In the genomic region with DNA sequence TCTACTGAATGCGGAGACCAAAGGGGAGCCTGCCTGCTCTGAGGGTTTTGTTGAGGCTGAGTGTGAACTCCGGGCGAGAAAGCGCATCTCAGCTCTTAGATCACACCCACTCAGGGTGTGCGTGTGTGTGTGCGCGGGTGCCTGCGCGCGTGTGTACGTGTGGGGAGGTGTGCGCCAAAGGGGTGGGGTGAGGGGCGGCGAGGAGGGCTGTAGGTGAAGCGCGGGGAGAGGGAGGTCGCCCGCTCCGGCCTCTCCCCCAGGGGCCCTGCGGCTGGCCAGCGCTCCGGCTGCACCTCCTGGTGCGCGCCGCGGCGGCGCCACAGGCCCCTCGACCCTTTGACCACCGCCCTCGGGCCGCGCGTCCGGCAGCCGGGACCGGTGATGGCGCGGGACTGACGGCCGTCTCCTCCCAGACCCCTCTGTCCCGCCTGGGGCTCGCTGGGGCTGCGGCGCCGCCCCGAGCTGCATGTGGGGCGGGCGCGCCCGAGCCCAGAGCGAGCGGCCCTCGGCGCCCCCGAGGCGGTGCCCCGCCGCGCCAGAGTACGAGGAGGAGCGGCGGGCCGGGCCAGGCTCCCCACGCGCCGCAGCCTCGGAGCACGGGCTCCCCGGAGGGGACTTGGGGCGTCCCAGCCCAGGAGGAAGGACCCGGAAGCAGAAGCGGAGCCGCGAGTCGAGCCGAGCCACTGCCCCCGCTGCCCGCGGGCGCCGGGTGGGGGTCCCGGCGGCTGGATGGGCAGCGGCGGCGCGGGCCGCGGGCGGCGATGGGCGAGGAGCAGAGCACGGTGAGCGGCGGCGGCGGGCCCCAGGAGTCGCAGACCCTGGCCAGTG, we compare ENCODE assay signal across 9 cellular contexts. TPM values are rescaled to one million over a fixed set of nuclear protein-coding genes. Genes with fewer than 3 reads are reported as not detected.
DNase-seq lines count a peak whose midpoint lies in the region; ATAC-seq and TF ChIP-seq lines count a peak whose summit lies in the region.
"Had no signal": no experiment of that assay in that cellular context is flagged by ENCODE, and none has a peak within 500 bp of the region (broad histone marks: within the 10 kb centered on the region; RNA-seq: fewer than 3 reads in every experiment).

A gene with protein sequence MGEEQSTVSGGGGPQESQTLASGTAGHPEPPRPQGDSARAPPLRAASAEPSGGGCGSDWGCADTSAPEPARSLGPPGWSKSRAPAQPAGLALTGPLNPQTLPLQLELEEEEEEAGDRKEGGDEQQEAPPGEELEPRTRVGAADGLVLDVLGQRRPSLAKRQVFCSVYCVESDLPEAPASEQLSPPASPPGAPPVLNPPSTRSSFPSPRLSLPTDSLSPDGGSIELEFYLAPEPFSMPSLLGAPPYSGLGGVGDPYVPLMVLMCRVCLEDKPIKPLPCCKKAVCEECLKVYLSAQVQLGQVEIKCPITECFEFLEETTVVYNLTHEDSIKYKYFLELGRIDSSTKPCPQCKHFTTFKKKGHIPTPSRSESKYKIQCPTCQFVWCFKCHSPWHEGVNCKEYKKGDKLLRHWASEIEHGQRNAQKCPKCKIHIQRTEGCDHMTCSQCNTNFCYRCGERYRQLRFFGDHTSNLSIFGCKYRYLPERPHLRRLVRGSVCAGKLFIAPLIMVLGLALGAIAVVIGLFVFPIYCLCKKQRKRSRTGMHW (plus strand): TSS at position 654 of the 828 bp plus-strand sequence. CDS start 108 bp downstream, at position 762.

- H4K20me1 ChIP-seq in fibroblast of lung (ENCODE audit: control insufficient read depth, extremely low read depth, insufficient read depth, low read length), result no peaks in the 10 kb centered on the region

- H3K4me1 ChIP-seq in fibroblast of lung (ENCODE audit: control insufficient read depth, extremely low read depth, insufficient read depth, low read length) (peaks cover 2% of the 10 kb centered on the region), mucosa of rectum (ENCODE audit: control insufficient read depth in 2 of 2, insufficient read depth in 2 of 2, low read length in 2 of 2) (peaks cover 0 to 8% of the 10 kb centered on the region in 2 donors)

- H3K27me3 Mint-ChIP-seq in type B pancreatic cell, result no peaks in the 10 kb centered on the region

- no peaks in the 10 kb centered on the region for H3K9me3 Mint-ChIP-seq in type B pancreatic cell

- ATAC-seq in GM21528 (IDR thresholded peaks at IDR 0.05; ENCODE audit: low FRiP score, unreplicated experiment), result no peak

- H3K9me3 ChIP-seq in fibroblast of lung (ENCODE audit: control insufficient read depth, insufficient read depth, low read depth, low read length) (no peaks in the 10 kb centered on the region), mucosa of rectum (ENCODE audit: control insufficient read depth in 2 of 2, low read length in 2 of 2) (no peaks in the 10 kb centered on the region)

- DNase-seq in NCI-H1417 (lab: John Stamatoyannopoulos, UW) (peak; percentile 7 to 88 (median 78)), NCI-H1417 treated with DMSO at 0.1 percent for 48 hours (lab: John Stamatoyannopoulos, UW) (no peak), KBM-7 (peak; percentile 69), fibroblast of lung (ENCODE audit: low read depth in 2 of 2) (peak; percentile 77 to 80), type B pancreatic cell (ENCODE audit: extremely low spot score, unreplicated experiment) (no peak)
- peak; percentile 20 to 22 for DNase-seq in activated CD4-positive, alpha-beta T cell treated with anti-CD3 and anti-CD28 coated beads, Interleukin-2, amount 50 U/mL, for 48 hours
- DNase-seq: CD4-positive, CD25-positive, alpha-beta regulatory T cell had no signal

- H3K9ac ChIP-seq in fibroblast of lung (ENCODE audit: insufficient read depth, low read length) (peak within 1 kb of the TSS; percentile 82), mucosa of rectum (ENCODE audit: low read depth in 1 of 2, low read length in 2 of 2) (peak within 1 kb of the TSS; percentile 58 to 77)

- peak within 1 kb of the TSS; percentile 95 for H3K27ac Mint-ChIP-seq in type B pancreatic cell
- H3K27ac Mint-ChIP-seq: CD4-positive, CD25-positive, alpha-beta regulatory T cell had no signal

- H3K4me3 ChIP-seq in fibroblast of lung (replicated peaks in 1 of 4; ENCODE audit: control extremely low read depth in 1 of 4, insufficient read depth in 1 of 4, low read depth in 3 of 4, low read length in 4 of 4) (peak within 1 kb of the TSS; percentile 67 to 85 (median 82)), mucosa of rectum (ENCODE audit: low read length in 2 of 2) (peak within 1 kb of the TSS; percentile 74 to 81)

- peaks cover 13% of the 10 kb centered on the region for H3K36me3 Mint-ChIP-seq in type B pancreatic cell
- H3K36me3 Mint-ChIP-seq: CD4-positive, CD25-positive, alpha-beta regulatory T cell had no signal

- H3K27ac ChIP-seq in fibroblast of lung (ENCODE audit: insufficient read depth, low read length), result peak within 1 kb of the TSS; percentile 89
- H3K27ac ChIP-seq in mucosa of rectum (ENCODE audit: low read depth in 2 of 2, low read length in 2 of 2), result peak within 1 kb of the TSS; percentile 65 to 75

- H3K27me3 ChIP-seq in fibroblast of lung (ENCODE audit: control insufficient read depth, insufficient read depth, low read length) (no peaks in the 10 kb centered on the region), mucosa of rectum (ENCODE audit: control insufficient read depth in 2 of 2, insufficient read depth in 2 of 2, low read length in 2 of 2) (no peaks in the 10 kb centered on the region)

- peak within 1 kb of the TSS; percentile 96 for H3K4me3 Mint-ChIP-seq in type B pancreatic cell

- in situ Hi-C loops in KBM-7 (cut with MboI; ENCODE audit: low pct_unique_long_range_greater_than_20kb, low sequenced_read_pairs), result no loop called here

- no peak for TF ChIP-seq CTCF in fibroblast of lung (conservative IDR thresholded peaks at IDR 0.05 in 1 of 2, IDR thresholded peaks at IDR 0.05 in 1 of 2; ENCODE audit: low read depth in 1 of 2, low read length in 2 of 2)
- TF ChIP-seq CTCF in type B pancreatic cell (conservative IDR thresholded peaks at IDR 0.05), result peak; percentile 45

- peaks cover 38% of the 10 kb centered on the region for H3K79me2 ChIP-seq in fibroblast of lung (ENCODE audit: control insufficient read depth, insufficient read depth, low read length)

- peak within 1 kb of the TSS; percentile 59 for H2AFZ ChIP-seq in fibroblast of lung (ENCODE audit: low read length)

- H3K36me3 ChIP-seq in fibroblast of lung (ENCODE audit: control insufficient read depth, insufficient read depth, low read length) (no peaks in the 10 kb centered on the region), mucosa of rectum (ENCODE audit: control insufficient read depth in 2 of 2, insufficient read depth in 2 of 2, low read length in 2 of 2) (no peaks in the 10 kb centered on the region)

- peaks cover 20% of the 10 kb centered on the region for H3K4me1 Mint-ChIP-seq in type B pancreatic cell (ENCODE audit: unreplicated experiment)

- H3K4me2 ChIP-seq in fibroblast of lung (ENCODE audit: extremely low read depth, insufficient read depth, low read length), result peak within 1 kb of the TSS; percentile 91

RNA-seq across cellular contexts. Expression of the gene that starts here (rescaled TPM):
- total RNA-seq in fibroblast of lung, result 10.5 and 13.2 TPM in 2 replicates
- 9.8 and 19.5 TPM in 2 replicates for polyA plus RNA-seq in fibroblast of lung
- 7.2 and 11.9 TPM in 2 replicates for polyA plus RNA-seq in fibroblast of lung (2012)
- 4.3 and 5.7 TPM in 2 replicates for polyA minus RNA-seq in fibroblast of lung (ENCODE audit: low replicate concordance)
- total RNA-seq in type B pancreatic cell (ENCODE audit: low replicate concordance), result 22.1 and 49.6 TPM in 2 replicates
- polyA plus RNA-seq: CD4-positive, CD25-positive, alpha-beta regulatory T cell had no signal

Comparison
In these comparisons a context has a peak if more than half of its experiments do, and no peak if none do; other contexts are left out.
1. DNase-seq: peak in NCI-H1417 (3 of 3), KBM-7 (single experiment), activated CD4-positive, alpha-beta T cell treated with anti-CD3 and anti-CD28 coated beads, Interleukin-2, amount 50 U/mL, for 48 hours (2 of 2) and fibroblast of lung (2 of 2); none in NCI-H1417 treated with DMSO at 0.1 percent for 48 hours (single experiment) and type B pancreatic cell (single experiment).